In the genomic region with DNA sequence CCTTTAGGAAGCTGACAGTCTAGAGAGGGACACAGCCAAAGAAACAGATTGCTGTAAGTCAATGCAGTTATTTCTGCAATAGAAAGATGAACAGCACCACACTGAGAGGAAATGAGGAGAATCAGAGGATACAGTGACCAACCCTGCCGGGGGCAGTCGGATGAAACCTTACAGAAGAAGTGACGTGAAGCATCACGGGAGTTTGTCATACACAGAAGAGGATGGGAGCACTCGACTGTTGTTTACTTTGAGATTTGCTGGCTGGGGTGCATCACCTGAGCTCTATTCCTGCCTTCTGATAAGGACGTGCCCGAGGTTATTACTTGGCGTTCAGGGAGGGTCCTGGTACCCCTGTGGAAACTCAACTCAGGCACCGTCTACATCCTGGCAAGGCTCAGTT, we compare ENCODE assay signal across 19 cellular contexts.
"Had no signal": no experiment of that assay in that cellular context is flagged by ENCODE, and none has a peak within 500 bp of the region (broad histone marks: within the 10 kb centered on the region; RNA-seq: fewer than 3 reads in every experiment).

No MANE protein-coding gene starts in this region.

- H3K27me3 ChIP-seq: right lobe of liver, tibial nerve, vagina had no signal

- H3K9me3 Mint-ChIP-seq: activated T-cell treated with anti-CD3 and anti-CD28 coated beads, Interleukin-2, amount 50 U/mL, for 24 hours; nephron progenitor cell; stimulated activated naive B cell treated with anti-CD40 and anti-IgM and Interleukin-4, amounts not matched to agents 10 μg/mL and 1 μg/mL and 100 μg/mL, for 72 hours had no signal

- H3K4me1 ChIP-seq: prostate gland, right lobe of liver, tibial nerve, vagina had no signal

- H3K9me3 ChIP-seq: left ventricle myocardium inferior, prostate gland, right lobe of liver, tibial nerve, vagina had no signal

- H3K4me3 ChIP-seq: left ventricle myocardium inferior, prostate gland, right lobe of liver, tibial nerve, vagina had no signal

- H3K36me3 ChIP-seq: brain microvascular endothelial cell, left ventricle myocardium inferior, prostate gland, right lobe of liver, tibial nerve, vagina had no signal

- H3K4me3 Mint-ChIP-seq: activated CD8-positive, alpha-beta memory T cell treated with anti-CD3 and anti-CD28 coated beads, Interleukin-2, amount 10 ng/mL, durations not matched to agents 7 days and 5 days; activated naive CD8-positive, alpha-beta T cell; activated T-cell treated with anti-CD3 and anti-CD28 coated beads, Interleukin-2, amount 50 U/mL, for 24 hours; nephron progenitor cell; stimulated activated naive B cell treated with anti-CD40 and anti-IgM and Interleukin-4, amounts not matched to agents 10 μg/mL and 1 μg/mL and 100 μg/mL, for 72 hours had no signal

- H3K4me1 Mint-ChIP-seq: activated CD8-positive, alpha-beta memory T cell treated with anti-CD3 and anti-CD28 coated beads, Interleukin-2, amount 10 ng/mL, durations not matched to agents 7 days and 5 days had no signal

- ATAC-seq: activated CD8-positive, alpha-beta memory T cell treated with anti-CD3 and anti-CD28 coated beads, Interleukin-2, amount 10 ng/mL, durations not matched to agents 7 days and 5 days; right lobe of liver; stimulated activated naive B cell treated with anti-CD40 and anti-IgM and Interleukin-4, amounts not matched to agents 10 μg/mL and 1 μg/mL and 100 μg/mL, for 72 hours had no signal

- H3K27ac ChIP-seq: brain microvascular endothelial cell, left ventricle myocardium inferior, prostate gland, right lobe of liver, tibial nerve, vagina had no signal

- H3K36me3 Mint-ChIP-seq: activated CD8-positive, alpha-beta memory T cell treated with anti-CD3 and anti-CD28 coated beads, Interleukin-2, amount 10 ng/mL, durations not matched to agents 7 days and 5 days; activated naive CD8-positive, alpha-beta T cell; stimulated activated naive B cell treated with anti-CD40 and anti-IgM and Interleukin-4, amounts not matched to agents 10 μg/mL and 1 μg/mL and 100 μg/mL, for 72 hours had no signal

- H3K27ac Mint-ChIP-seq: activated CD8-positive, alpha-beta memory T cell treated with anti-CD3 and anti-CD28 coated beads, Interleukin-2, amount 10 ng/mL, durations not matched to agents 7 days and 5 days; activated naive CD8-positive, alpha-beta T cell; activated T-cell treated with anti-CD3 and anti-CD28 coated beads, Interleukin-2, amount 50 U/mL, for 24 hours; nephron progenitor cell had no signal

- DNase-seq: activated CD4-positive, alpha-beta T cell treated with anti-CD3 and anti-CD28 coated beads, Interleukin-2, amount 50 U/mL, for 48 hours; activated CD4-positive, CD25-positive, alpha-beta regulatory T cell treated with anti-CD3 and anti-CD28 coated beads, Interleukin-2, amount 50 U/mL, for 72 hours; activated CD8-positive, alpha-beta memory T cell treated with anti-CD3 and anti-CD28 coated beads, Interleukin-2, amount 10 ng/mL, durations not matched to agents 7 days and 5 days; activated effector memory CD4-positive, alpha-beta T cell treated with anti-CD3 and anti-CD28 coated beads, Interleukin-2, amount 50 U/mL, for 16 hours; activated T-cell treated with anti-CD3 and anti-CD28 coated beads, Interleukin-2, amount 50 U/mL, for 24 hours; amygdala; brain microvascular endothelial cell; foreskin melanocyte; kidney; left ventricle myocardium inferior; mesenchymal stem cell; nephron progenitor cell; right lobe of liver; stimulated activated CD4-positive, alpha-beta T cell treated with anti-CD3 and anti-CD28 coated beads, Interleukin-2, amount 100 ng/mL, for 24 hours; stimulated activated naive B cell treated with anti-CD40 and anti-IgM and Interleukin-4, amounts not matched to agents 10 μg/mL and 1 μg/mL and 100 μg/mL, for 72 hours had no signal
